ENCODE assay signal across 12 cellular contexts in genomic region chr6:159103396-159104162, GRCh38. TPM values are rescaled to one million over a fixed set of nuclear protein-coding genes. Genes with fewer than 3 reads are reported as not detected.
A peak's percentile ranks its signal among the peaks of the same experiment; 100 is the strongest.
DNase-seq lines count a peak whose midpoint lies in the region; ATAC-seq, FAIRE-seq and TF ChIP-seq lines count a peak whose summit lies in the region.
"Had no signal": no experiment of that assay in that cellular context is flagged by ENCODE, and none has a peak within 500 bp of the region (broad histone marks: within the 10 kb centered on the region; RNA-seq: fewer than 3 reads in every experiment).

No MANE protein-coding gene starts in this region.

- WGBS in A549 (ENCODE audit: missing lambda C conversion rate): 52% methylated on average over 13 of the region's 18 CpGs

- H3K9me3 Mint-ChIP-seq in activated CD4-positive, alpha-beta memory T cell treated with anti-CD3 and anti-CD28 coated beads, Interleukin-2, amount 10 ng/mL, durations not matched to agents 7 days and 5 days: no peaks in the 10 kb centered on the region
- H3K9me3 Mint-ChIP-seq in immature natural killer cell: no peaks in the 10 kb centered on the region

- CTCF ChIA-PET in A549 (lab: Yijun Ruan, JAX): interaction anchor here (0.6 to 5.2 kb wide), 29 partner anchors 9 to 890 kb away, joined by 3 to 45 read pairs (median 4); partner anchors contain the start of gene TAGAP
- CTCF ChIA-PET in activated CD4-positive, alpha-beta memory T cell treated with anti-CD3 and anti-CD28 coated beads, Interleukin-2, amount 10 ng/mL, durations not matched to agents 7 days and 5 days (lab: Charles Lee): interaction anchor here (0.6 to 9.3 kb wide), 18 partner anchors 9 to 623 kb away, joined by 3 to 410 read pairs (median 6); partner anchors contain the start of genes RSPH3, TAGAP and WTAP

- TF ChIP-seq RAD21 in A549 (conservative IDR thresholded peaks at IDR 0.05 in 1 of 2, IDR thresholded peaks at IDR 0.05 in 1 of 2): no peak

- no peaks in the 10 kb centered on the region for H3K27me3 Mint-ChIP-seq in activated CD4-positive, alpha-beta memory T cell treated with anti-CD3 and anti-CD28 coated beads, Interleukin-2, amount 10 ng/mL, durations not matched to agents 7 days and 5 days
- H3K27me3 Mint-ChIP-seq in immature natural killer cell (ENCODE audit: low read depth in 3 of 3): peaks cover 5 to 13% (median 10%) of the 10 kb centered on the region in 3 donors

- H3K4me2 ChIP-seq in A549: peak overlapping the region; percentile 34; the same call in 2 of the 3 replicates
- peak overlapping the region; percentile 75 for H3K4me2 ChIP-seq in DOHH2 (ENCODE audit: low read length)

- no peaks in the 10 kb centered on the region for H3K9me2 ChIP-seq in DOHH2 (replicated peaks; ENCODE audit: control insufficient read depth, low read length)

- no peak for TF ChIP-seq CTCF in A549 (IDR thresholded peaks at IDR 0.05)
- TF ChIP-seq CTCF in DOHH2 (IDR thresholded peaks at IDR 0.05; ENCODE audit: low read depth, low read length, poor library complexity, severe bottlenecking): no peak

- H3K27me3 ChIP-seq in DOHH2 (ENCODE audit: control insufficient read depth, low read length): no peaks in the 10 kb centered on the region
- H3K27me3 ChIP-seq: MG63, ovary, Peyer's patch had no signal

- peaks cover 66% of the 10 kb centered on the region for H3K4me1 Mint-ChIP-seq in activated CD4-positive, alpha-beta memory T cell treated with anti-CD3 and anti-CD28 coated beads, Interleukin-2, amount 10 ng/mL, durations not matched to agents 7 days and 5 days
- peaks cover 67 to 75% of the 10 kb centered on the region in 2 donors for H3K4me1 Mint-ChIP-seq in immature natural killer cell

- TF ChIP-seq EP300 in A549 (IDR thresholded peaks at IDR 0.05): no peak

- H3F3A ChIP-seq in DOHH2 (ENCODE audit: control insufficient read depth, insufficient read depth): peaks cover 48% of the 10 kb centered on the region

- no peaks in the 10 kb centered on the region for H3K79me2 ChIP-seq in DOHH2 (ENCODE audit: control insufficient read depth, low read length)

- H3K4me1 ChIP-seq in A549: no peaks in the 10 kb centered on the region
- peaks cover 96% of the 10 kb centered on the region for H3K4me1 ChIP-seq in DOHH2 (ENCODE audit: control insufficient read depth, low read length)

- ATAC-seq in A549 (peak in 1 of 2 experiments; percentile 23; a peak in 3 of 6 replicates), HG02938 (IDR thresholded peaks at IDR 0.05; ENCODE audit: unreplicated experiment) (no peak), GM21576 (IDR thresholded peaks at IDR 0.05; ENCODE audit: unreplicated experiment) (no peak)

- no peak for FAIRE-seq in A549 (lab: Jason Lieb, UNC)

- no peaks in the 10 kb centered on the region for H4K20me1 ChIP-seq in DOHH2 (ENCODE audit: control insufficient read depth, insufficient read depth, low read depth, low read length)

- H3K36me3 Mint-ChIP-seq in activated CD4-positive, alpha-beta memory T cell treated with anti-CD3 and anti-CD28 coated beads, Interleukin-2, amount 10 ng/mL, durations not matched to agents 7 days and 5 days (ENCODE audit: low read depth): peaks cover under 1% of the 10 kb centered on the region
- no peaks in the 10 kb centered on the region for H3K36me3 Mint-ChIP-seq in immature natural killer cell

- no peak overlapping the region for H3K27ac ChIP-seq in A549
- peak overlapping the region; percentile 93 for H3K27ac ChIP-seq in DOHH2 (ENCODE audit: low read depth, low read length)
- H3K27ac ChIP-seq: ovary had no signal

- H3K36me3 ChIP-seq in DOHH2 (ENCODE audit: control insufficient read depth, low read length): no peaks in the 10 kb centered on the region; the same call in 1 of the 2 replicates
- H3K36me3 ChIP-seq: MG63, ovary, Peyer's patch had no signal

- H3K4me3 Mint-ChIP-seq in activated CD4-positive, alpha-beta memory T cell treated with anti-CD3 and anti-CD28 coated beads, Interleukin-2, amount 10 ng/mL, durations not matched to agents 7 days and 5 days: no peak overlapping the region
- H3K4me3 Mint-ChIP-seq in immature natural killer cell: peak overlapping the region in 2 of 5 donors; percentile 36 to 41

- H3K27ac Mint-ChIP-seq in activated CD4-positive, alpha-beta memory T cell treated with anti-CD3 and anti-CD28 coated beads, Interleukin-2, amount 10 ng/mL, durations not matched to agents 7 days and 5 days: peak overlapping the region; percentile 22
- H3K27ac Mint-ChIP-seq in immature natural killer cell: peak overlapping the region in 5 of 6 donors; percentile 64 to 84 (median 73)

- H3K4me3 ChIP-seq in A549 (no peak overlapping the region), DOHH2 (ENCODE audit: low read length) (peak overlapping the region; percentile 52)
- H3K4me3 ChIP-seq: MG63, ovary, Peyer's patch had no signal

- no peak for DNase-seq in A549 (ENCODE audit: low read depth in 1 of 2, low spot score in 1 of 2)
- no peak for DNase-seq in activated CD4-positive, alpha-beta memory T cell treated with anti-CD3 and anti-CD28 coated beads, Interleukin-2, amount 10 ng/mL, durations not matched to agents 7 days and 5 days
- no peak for DNase-seq in immature natural killer cell
- DNase-seq in NCI-H2171 (lab: John Stamatoyannopoulos, UW): no peak
- DNase-seq in DMS114 treated with DMSO at 0.1 percent for 48 hours (lab: John Stamatoyannopoulos, UW; ENCODE audit: unreplicated experiment): no peak

- no peaks in the 10 kb centered on the region for H3K9me3 ChIP-seq in A549
- H3K9me3 ChIP-seq in DOHH2 (ENCODE audit: control insufficient read depth, insufficient read depth, low read length): no peaks in the 10 kb centered on the region
- H3K9me3 ChIP-seq: MG63, ovary, Peyer's patch had no signal

- POLR2A ChIA-PET in A549 (lab: Yijun Ruan, JAX): no interaction called here
- POLR2A ChIA-PET in activated CD4-positive, alpha-beta memory T cell treated with anti-CD3 and anti-CD28 coated beads, Interleukin-2, amount 10 ng/mL, durations not matched to agents 7 days and 5 days (lab: Charles Lee): interaction anchor here (0.8 to 10.5 kb wide), 8 partner anchors 9 to 103 kb away, joined by 3 to 239 read pairs (median 4); partner anchors contain the start of genes RSPH3 and TAGAP

- no peak for TF ChIP-seq POLR2A in A549 (IDR thresholded peaks at IDR 0.05; ENCODE audit: low read length)

TF ChIP-seq in A549, 52 proteins besides CTCF, POLR2A, EP300 and RAD21:
- TF ChIP-seq FOSB (CRISPR knock-in tag; IDR thresholded peaks at IDR 0.05): no peak
- TF ChIP-seq HMGXB4 (CRISPR knock-in tag; IDR thresholded peaks at IDR 0.05; ENCODE audit: borderline replicate concordance): no peak
- TF ChIP-seq, protein P1, sequence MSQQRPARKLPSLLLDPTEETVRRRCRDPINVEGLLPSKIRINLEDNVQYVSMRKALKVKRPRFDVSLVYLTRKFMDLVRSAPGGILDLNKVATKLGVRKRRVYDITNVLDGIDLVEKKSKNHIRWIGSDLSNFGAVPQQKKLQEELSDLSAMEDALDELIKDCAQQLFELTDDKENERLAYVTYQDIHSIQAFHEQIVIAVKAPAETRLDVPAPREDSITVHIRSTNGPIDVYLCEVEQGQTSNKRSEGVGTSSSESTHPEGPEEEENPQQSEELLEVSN (IDR thresholded peaks at IDR 0.05; ENCODE audit: borderline replicate concordance, low read depth): no peak
TF ChIP-seq in A549: peak in this region for 0.

RNA-seq across cellular contexts. Expression of gene TAGAP, which starts 58.8 kb away (rescaled TPM):
- polyA plus RNA-seq in A549 (2011; rRNA removed): not detected in 2 replicates
- not detected in 2 replicates for polyA plus RNA-seq in A549 (2012; cell fraction: cytosol; rRNA removed)
- not detected in 2 replicates for polyA plus RNA-seq in A549 (2012; cell fraction: nucleus; rRNA removed)
- not detected in 3 replicates for polyA plus RNA-seq in A549 (2017; fragmentation: RNase III; extraction: RNeasy Plus Mini Kit Qiagen cat#74134 plus additional on column Dnase treatment)
- not detected in 2 replicates for polyA minus RNA-seq in A549 (2011; rRNA and poly(A)+ RNA removed)
- total RNA-seq in activated CD4-positive, alpha-beta memory T cell treated with anti-CD3 and anti-CD28 coated beads, Interleukin-2, amount 10 ng/mL, durations not matched to agents 7 days and 5 days: 10 to 100 TPM; 52.0 to 53.2 TPM
- polyA plus RNA-seq in immature natural killer cell: 100 to 1,000 TPM in 1 of 3 donors, 10 to 100 TPM in 2; 63.6 to 114 (median 84.4) TPM
- polyA plus RNA-seq: BJ had no signal

Comparison
In these comparisons a context has a peak if more than half of its experiments do, and no peak if none do; other contexts are left out.
1. RNA of gene TAGAP, which starts 58.8 kb away (polyA plus RNA-seq): 63.6 to 114 TPM in immature natural killer cell; not detected in A549; every median in the first group is over 10 times any median in the second.